In genomic region chr22:49756201-49756600, GRCh38 we compare ENCODE assay signal across 25 cellular contexts.
A peak's percentile ranks its signal among the peaks of the same experiment; 100 is the strongest.
DNase-seq lines count a peak whose midpoint lies in the region; ATAC-seq, FAIRE-seq and TF ChIP-seq lines count a peak whose summit lies in the region.
"Had no signal": no experiment of that assay in that cellular context is flagged by ENCODE, and none has a peak within 500 bp of the region (broad histone marks: within the 10 kb centered on the region; RNA-seq: fewer than 3 reads in every experiment).

No MANE protein-coding gene starts in this region.

- H3K4me3 ChIP-seq in right atrium auricular region: no peak overlapping the region
- H3K4me3 ChIP-seq in heart left ventricle: no peak overlapping the region
- H3K4me3 ChIP-seq: A549, Peyer's patch had no signal

- H3K27me3 Mint-ChIP-seq in chondrocyte (ENCODE audit: low read depth): peaks cover 2% of the 10 kb centered on the region
- H3K27me3 Mint-ChIP-seq: CD4-positive, CD25-positive, alpha-beta regulatory T cell had no signal

- no peaks in the 10 kb centered on the region for H3K36me3 ChIP-seq in right atrium auricular region
- H3K36me3 ChIP-seq in heart left ventricle: no peaks in the 10 kb centered on the region
- H3K36me3 ChIP-seq: Peyer's patch had no signal

- TF ChIP-seq CTCF in right atrium auricular region (IDR thresholded peaks at IDR 0.05) (no peak), heart left ventricle (IDR thresholded peaks at IDR 0.05) (no peak), chondrocyte (IDR thresholded peaks at IDR 0.05) (no peak), foreskin keratinocyte (conservative IDR thresholded peaks at IDR 0.05) (no peak)

- no peak overlapping the region for H3K4me3 Mint-ChIP-seq in chondrocyte (ENCODE audit: unreplicated experiment)
- H3K4me3 Mint-ChIP-seq: B cell; CD4-positive, CD25-positive, alpha-beta regulatory T cell had no signal

- FAIRE-seq in urothelium cell line (lab: Jason Lieb, UNC): peak; percentile 27
- FAIRE-seq: A549, GM19239 had no signal

- H3K4me1 ChIP-seq in right atrium auricular region: no peaks in the 10 kb centered on the region
- peaks cover 0 to 7% (median 0%) of the 10 kb centered on the region in 12 donors for H3K4me1 ChIP-seq in heart left ventricle
- peaks cover 8% of the 10 kb centered on the region for H3K4me1 ChIP-seq in foreskin keratinocyte
- H3K4me1 ChIP-seq: A549 had no signal

- TF ChIP-seq POLR2A in heart left ventricle (IDR thresholded peaks at IDR 0.05): no peak

- H3K36me3 Mint-ChIP-seq in chondrocyte (ENCODE audit: low read depth): peaks cover 2% of the 10 kb centered on the region
- H3K36me3 Mint-ChIP-seq: CD4-positive, CD25-positive, alpha-beta regulatory T cell had no signal

- H3K9me3 Mint-ChIP-seq in chondrocyte (ENCODE audit: low read depth): peaks cover 11% of the 10 kb centered on the region

- no peak for ATAC-seq in heart left ventricle
- ATAC-seq in foreskin keratinocyte: no peak
- ATAC-seq: A549, Right ventricle myocardium inferior had no signal

- H3K27ac Mint-ChIP-seq in chondrocyte (ENCODE audit: unreplicated experiment): no peak overlapping the region
- H3K27ac Mint-ChIP-seq: B cell; CD4-positive, CD25-positive, alpha-beta regulatory T cell had no signal

- peaks cover 9% of the 10 kb centered on the region for H3K4me1 Mint-ChIP-seq in chondrocyte (ENCODE audit: low read depth)

- H3K27ac ChIP-seq in right atrium auricular region (no peak overlapping the region), heart left ventricle (no peak overlapping the region), foreskin keratinocyte (no peak overlapping the region)
- H3K27ac ChIP-seq: A549, Peyer's patch had no signal

- 68 to 75% (median 74%) methylated on average over 5 of the region's 5 CpGs for WGBS in heart left ventricle, 4 donors

- H3K9me3 ChIP-seq in right atrium auricular region (no peaks in the 10 kb centered on the region), heart left ventricle (peaks cover 0 to 8% (median 0%) of the 10 kb centered on the region in 12 donors)
- H3K9me3 ChIP-seq: A549, Peyer's patch had no signal

- DNase-seq in right atrium auricular region (ENCODE audit: low spot score) (peak; percentile 44), heart left ventricle (no peak), chondrocyte (ENCODE audit: low spot score) (peak; percentile 55), mesenteric fat pad (ENCODE audit: low spot score) (peak; percentile 80), urothelium cell line (ENCODE audit: low spot score) (no peak), midbrain (lab: John Stamatoyannopoulos, UW) (no peak), foreskin keratinocyte (no peak)
- DNase-seq in stimulated activated CD4-positive, alpha-beta T cell treated with anti-CD3 and anti-CD28 coated beads, Interleukin-1b, Interleukin-23, amount 100 ng/mL, for 48 hours: no peak
- DNase-seq: CD4-positive, CD25-positive, alpha-beta regulatory T cell; DMS79; GOT3; HCEC 1CT; IMR-90; Karpas-422; MV-4-11; NCI-H1105 treated with DMSO at 0.1 percent for 48 hours; NCI-H1694; NCI-H2081 treated with DMSO at 0.1 percent for 48 hours; NCI-H2171 treated with DMSO at 0.1 percent for 48 hours; NCI-H524 treated with DMSO at 0.1 percent for 48 hours had no signal

- intact Hi-C loops in heart left ventricle (cut with DNase I): no loop called here

- H3K27me3 ChIP-seq in right atrium auricular region: no peaks in the 10 kb centered on the region
- H3K27me3 ChIP-seq in heart left ventricle: peaks cover 0 to 22% (median 0%) of the 10 kb centered on the region in 9 donors
- H3K27me3 ChIP-seq in foreskin keratinocyte: no peaks in the 10 kb centered on the region
- H3K27me3 ChIP-seq: Peyer's patch had no signal

Comparison
In these comparisons a context has a peak if more than half of its experiments do, and no peak if none do; other contexts are left out.
1. DNase-seq: peak in right atrium auricular region (single experiment), chondrocyte (single experiment) and mesenteric fat pad (single experiment); none in heart left ventricle (0 of 5), urothelium cell line (single experiment), midbrain (single experiment), stimulated activated CD4-positive, alpha-beta T cell treated with anti-CD3 and anti-CD28 coated beads, Interleukin-1b, Interleukin-23, amount 100 ng/mL, for 48 hours (single experiment) and foreskin keratinocyte (0 of 2).